ENCODE assay signal across 20 cellular contexts in the genomic region with DNA sequence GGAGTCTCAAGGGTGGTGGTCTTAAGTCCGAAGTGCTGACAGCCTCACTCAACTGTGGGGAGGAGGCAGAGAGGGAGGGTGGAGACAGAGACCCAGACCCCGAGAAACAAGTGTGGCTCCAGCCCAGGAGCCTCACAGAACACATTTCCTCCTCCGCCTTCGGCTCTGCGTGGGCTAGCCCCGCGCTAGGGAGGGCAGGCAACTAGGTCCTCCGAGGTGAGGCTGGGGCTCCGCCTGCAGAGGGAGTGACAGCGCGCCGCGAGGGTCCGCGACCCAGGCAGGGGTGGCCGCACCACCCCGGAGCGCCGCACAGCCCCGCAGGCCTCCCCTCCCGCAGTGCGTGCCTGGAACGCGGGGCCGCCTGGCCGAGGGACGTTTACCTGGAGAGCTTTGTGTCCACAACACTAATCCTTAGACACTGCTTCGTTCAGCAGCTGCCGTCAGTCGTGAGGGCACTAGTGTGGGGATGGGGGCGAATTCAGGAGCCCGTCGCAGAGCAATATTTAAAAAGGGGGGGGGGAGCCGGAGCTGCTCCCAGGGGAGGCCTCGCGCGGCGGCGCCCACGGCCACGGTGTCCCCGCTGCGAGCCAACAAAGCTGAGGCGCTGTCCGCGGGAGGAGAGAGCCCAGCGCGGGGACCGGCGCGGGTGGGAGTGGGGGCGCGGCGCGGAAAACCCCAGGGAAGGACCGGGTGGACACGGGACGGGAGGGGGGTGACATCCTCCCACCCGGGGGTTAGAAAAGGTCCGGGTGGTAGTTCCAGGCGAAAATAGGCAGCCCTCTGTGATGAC. TPM values are rescaled to one million over a fixed set of nuclear protein-coding genes. Genes with fewer than 3 reads are reported as not detected.
A peak's percentile ranks its signal among the peaks of the same experiment; 100 is the strongest.
DNase-seq lines count a peak whose midpoint lies in the region; ATAC-seq, FAIRE-seq and TF ChIP-seq lines count a peak whose summit lies in the region.
"Had no signal": no experiment of that assay in that cellular context is flagged by ENCODE, and none has a peak within 500 bp of the region (broad histone marks: within the 10 kb centered on the region; RNA-seq: fewer than 3 reads in every experiment).

No MANE protein-coding gene starts in this region.

- H3K27ac ChIP-seq in HUES48 (ENCODE audit: low read depth, low read length) (no peak overlapping the region), H1 (ENCODE audit: low read depth, low read length) (no peak overlapping the region), neuronal stem cell (replicated peaks; ENCODE audit: low read length) (no peak overlapping the region)
- H3K27ac ChIP-seq: foreskin keratinocyte had no signal

- H3K9me3 ChIP-seq in HUES48 (ENCODE audit: control insufficient read depth, insufficient read depth, low read length) (no peaks in the 10 kb centered on the region), H1 (ENCODE audit: insufficient read depth in 2 of 2, low read depth in 1 of 2, low read length in 1 of 2) (no peaks in the 10 kb centered on the region; a peak in 1 of 4 replicates), neuronal stem cell (replicated peaks in 1 of 2; ENCODE audit: control insufficient read depth in 2 of 2, insufficient read depth in 1 of 2, low read depth in 1 of 2, low read length in 2 of 2) (peaks cover 0 to 8% of the 10 kb centered on the region in 2 donors)

- H3K4me3 ChIP-seq in HUES48 (ENCODE audit: low read depth, low read length) (peak overlapping the region; percentile 33; the same call in 1 of the 2 replicates), H1 (ENCODE audit: extremely low read depth in 1 of 4, insufficient read depth in 2 of 4, low read depth in 3 of 4, low read length in 4 of 4) (peak overlapping the region in 1 of 4 experiments; percentile 55; a peak in 3 of 8 replicates), neuronal stem cell (ENCODE audit: low read length in 2 of 2) (peak overlapping the region in 1 of 2 donors; percentile 41)

- H4K8ac ChIP-seq in H1 (ENCODE audit: extremely low read depth, insufficient read depth, low read length), result peak overlapping the region; percentile 12
- no peak overlapping the region for H4K8ac ChIP-seq in neuronal stem cell (ENCODE audit: low read depth, low read length)

- peaks cover 23% of the 10 kb centered on the region for H3K4me1 ChIP-seq in HUES48 (ENCODE audit: control insufficient read depth, insufficient read depth, low read length)
- H3K4me1 ChIP-seq in H1 (replicated peaks in 1 of 4; ENCODE audit: control insufficient read depth in 3 of 4, insufficient read depth in 4 of 4, low read length in 3 of 4), result peaks cover 3 to 30% (median 20%) of the 10 kb centered on the region in 4 experiments
- peaks cover 19 to 26% of the 10 kb centered on the region in 2 donors for H3K4me1 ChIP-seq in neuronal stem cell (ENCODE audit: control insufficient read depth in 2 of 2, insufficient read depth in 1 of 2, low read depth in 1 of 2, low read length in 2 of 2)
- H3K4me1 ChIP-seq: foreskin keratinocyte had no signal

- 0% methylated on average over 15 of the region's 61 CpGs; no CpG with 5 or more reads in 1 of the 2 experiments for WGBS in H1 (ENCODE audit: extremely low coverage in 1 of 2, insufficient coverage in 1 of 2, insufficient read length in 1 of 2, insufficient replicate concordance in 2 of 2, low coverage in 1 of 2, low lambda C conversion rate in 2 of 2, missing lambda C conversion rate in 1 of 2), 2 experiments
- no CpG with 5 or more reads among the region's 61 CpGs for WGBS in neuronal stem cell (ENCODE audit: extremely low coverage in 2 of 2, insufficient read length in 2 of 2, insufficient replicate concordance in 1 of 2), 2 donors

- H3K27me3 ChIP-seq in HUES48 (ENCODE audit: control insufficient read depth, insufficient read depth, low read length), result peaks cover 100% of the 10 kb centered on the region
- peaks cover 84 to 100% (median 96%) of the 10 kb centered on the region in 4 experiments for H3K27me3 ChIP-seq in H1 (replicated peaks in 1 of 4; ENCODE audit: control insufficient read depth in 3 of 4, extremely low read depth in 1 of 4, insufficient read depth in 3 of 4, low read length in 3 of 4)
- H3K27me3 ChIP-seq in neuronal stem cell (ENCODE audit: control insufficient read depth in 3 of 3, insufficient read depth in 3 of 3, low read depth in 1 of 3, low read length in 3 of 3), result peaks cover 38 to 100% (median 85%) of the 10 kb centered on the region in 3 experiments

- H2BK5ac ChIP-seq in H1 (ENCODE audit: low read depth, low read length), result no peak overlapping the region; the same call in 1 of the 2 replicates
- H2BK5ac ChIP-seq in neuronal stem cell (ENCODE audit: low read length), result no peak overlapping the region

- no peaks in the 10 kb centered on the region for H3K4me1 Mint-ChIP-seq in activated CD4-positive, alpha-beta T cell treated with anti-CD3 and anti-CD28 coated beads, Interleukin-2, amount 10 ng/mL, durations not matched to agents 7 days and 5 days
- H3K4me1 Mint-ChIP-seq: activated naive CD8-positive, alpha-beta T cell treated with anti-CD3 and anti-CD28 coated beads for 36 hours had no signal

- H2BK12ac ChIP-seq in H1 (ENCODE audit: low read depth, low read length) (no peak overlapping the region; the same call in 1 of the 2 replicates), neuronal stem cell (ENCODE audit: low read length) (peak overlapping the region; percentile 47)

- H3K18ac ChIP-seq in H1 (ENCODE audit: extremely low read depth, low read length) (no peak overlapping the region; the same call in none of the 2 replicates), neuronal stem cell (ENCODE audit: low read length) (peak overlapping the region; percentile 95)

- TF ChIP-seq EP300 in H1 (IDR thresholded peaks at IDR 0.05; ENCODE audit: borderline replicate concordance in 1 of 2, low read depth in 2 of 2, low read length in 2 of 2), result no peak

- CTCF ChIA-PET in activated CD4-positive, alpha-beta T cell treated with anti-CD3 and anti-CD28 coated beads, Interleukin-2, amount 10 ng/mL, durations not matched to agents 7 days and 5 days (lab: Charles Lee), result interaction anchor here (1.2 kb wide), 1 partner anchor 14 kb away, joined by 4 read pairs; no protein-coding TSS in a partner anchor
- CTCF ChIA-PET in H1 (lab: Charles Lee; ENCODE audit: partially characterized antibody), result interaction anchor here (0.7 to 1.4 kb wide), 2 partner anchors 9 to 139 kb away, joined by 3 read pairs; no protein-coding TSS in a partner anchor

- H3K23ac ChIP-seq in H1 (ENCODE audit: insufficient read length) (no peak overlapping the region), neuronal stem cell (ENCODE audit: low read depth, low read length, poor library complexity) (peak overlapping the region; percentile 63)

- no peaks in the 10 kb centered on the region for H3K79me1 ChIP-seq in H1 (ENCODE audit: low read depth, low read length)
- H3K79me1 ChIP-seq in neuronal stem cell (ENCODE audit: low read depth, low read length), result no peaks in the 10 kb centered on the region

- no peak for TF ChIP-seq CTCF in H1 (IDR thresholded peaks at IDR 0.05; ENCODE audit: control extremely low read depth in 1 of 3, insufficient read depth in 1 of 3, low read depth in 1 of 3, low read length in 3 of 3)

- H4K5ac ChIP-seq in H1 (ENCODE audit: insufficient read length, low read depth, low read length), result no peak overlapping the region

- H3K56ac ChIP-seq in H1 (replicated peaks; ENCODE audit: insufficient read length, low read depth, low read length), result no peak overlapping the region

- no peak for DNase-seq in activated CD4-positive, alpha-beta T cell treated with anti-CD3 and anti-CD28 coated beads, Interleukin-2, amount 10 ng/mL, durations not matched to agents 7 days and 5 days
- no peak for DNase-seq in activated CD4-positive, alpha-beta T cell treated with anti-CD3 and anti-CD28 coated beads for 48 hours
- DNase-seq in H1 (ENCODE audit: low read depth in 1 of 2, low spot score in 2 of 2) (no peak), neuronal stem cell (ENCODE audit: low spot score) (no peak), NCI-H128 (lab: John Stamatoyannopoulos, UW; ENCODE audit: unreplicated experiment) (no peak), SIG-M5 (lab: John Stamatoyannopoulos, UW) (no peak)
- DNase-seq: activated naive CD8-positive, alpha-beta T cell treated with anti-CD3 and anti-CD28 coated beads for 36 hours; foreskin keratinocyte; GDM1; naive thymus-derived CD8-positive, alpha-beta T cell; stimulated activated CD4-positive, alpha-beta T cell treated with anti-CD3 and anti-CD28 coated beads, Interleukin-1b, Interleukin-23, amount 100 ng/mL, for 48 hours had no signal

- no peak overlapping the region; the same call in 1 of the 2 replicates for H2BK20ac ChIP-seq in H1 (ENCODE audit: low read length)

- H3K14ac ChIP-seq in H1 (ENCODE audit: insufficient read length) (no peak overlapping the region), neuronal stem cell (ENCODE audit: low read length) (peak overlapping the region; percentile 9)

- no peaks in the 10 kb centered on the region for H3K79me2 ChIP-seq in H1 (ENCODE audit: control insufficient read depth in 1 of 2, insufficient read depth in 2 of 2, low read length in 2 of 2)

- peaks cover 13 to 20% of the 10 kb centered on the region in 2 experiments for H4K20me1 ChIP-seq in H1 (replicated peaks in 1 of 2; ENCODE audit: control insufficient read depth in 1 of 2, insufficient read depth in 2 of 2, low read length in 2 of 2)

- H4K91ac ChIP-seq in H1 (replicated peaks; ENCODE audit: insufficient read length, low read length) (no peak overlapping the region), neuronal stem cell (ENCODE audit: low read depth, low read length, poor library complexity) (no peak overlapping the region)

- no peak for ATAC-seq in HG02588 (IDR thresholded peaks at IDR 0.05; ENCODE audit: unreplicated experiment)
- ATAC-seq: foreskin keratinocyte; naive thymus-derived CD8-positive, alpha-beta T cell had no signal

- POLR2A ChIA-PET in activated CD4-positive, alpha-beta T cell treated with anti-CD3 and anti-CD28 coated beads, Interleukin-2, amount 10 ng/mL, durations not matched to agents 7 days and 5 days (lab: Charles Lee), result no interaction called here
- POLR2A ChIA-PET in H1 (lab: Charles Lee; ENCODE audit: partially characterized antibody), result interaction anchor here (0.6 to 5.1 kb wide), 3 partner anchors 15 to 49 kb away, joined by 4 to 25 read pairs (median 4); no protein-coding TSS in a partner anchor

- peak overlapping the region; percentile 54 for H3K27ac Mint-ChIP-seq in activated CD4-positive, alpha-beta T cell treated with anti-CD3 and anti-CD28 coated beads, Interleukin-2, amount 10 ng/mL, durations not matched to agents 7 days and 5 days
- H3K27ac Mint-ChIP-seq: activated naive CD8-positive, alpha-beta T cell treated with anti-CD3 and anti-CD28 coated beads for 36 hours had no signal

- H2BK120ac ChIP-seq in H1 (replicated peaks; ENCODE audit: low read depth, low read length) (no peak overlapping the region), neuronal stem cell (ENCODE audit: low read depth, low read length) (no peak overlapping the region)

- H2BK15ac ChIP-seq in H1 (ENCODE audit: low read length), result no peak overlapping the region
- peak overlapping the region; percentile 57 for H2BK15ac ChIP-seq in neuronal stem cell (ENCODE audit: low read length)

- no peak overlapping the region for H3K9ac ChIP-seq in HUES48 (ENCODE audit: low read depth, low read length)
- no peak overlapping the region for H3K9ac ChIP-seq in H1 (replicated peaks in 1 of 4; ENCODE audit: extremely low read depth in 1 of 4, low read depth in 3 of 4, low read length in 3 of 4)
- H3K9ac ChIP-seq in neuronal stem cell (ENCODE audit: low read depth, low read length, poor library complexity), result peak overlapping the region; percentile 67

- H2AK5ac ChIP-seq in H1 (ENCODE audit: low read depth, low read length) (no peak overlapping the region; the same call in 1 of the 2 replicates), neuronal stem cell (ENCODE audit: low read depth, low read length) (peak overlapping the region; percentile 89)

- H3K4me2 ChIP-seq in H1 (ENCODE audit: insufficient read depth in 1 of 2, low read depth in 2 of 2, low read length in 2 of 2) (peak overlapping the region; percentile 68 to 69), neuronal stem cell (ENCODE audit: insufficient read depth, low read length, poor library complexity, severe bottlenecking) (peak overlapping the region; percentile 72)

- no peak for TF ChIP-seq POLR2A in H1 (IDR thresholded peaks at IDR 0.05; ENCODE audit: control extremely low read depth in 1 of 2, low read depth in 2 of 2, low read length in 2 of 2)

- H2AFZ ChIP-seq in H1 (ENCODE audit: low read length) (no peak overlapping the region), neuronal stem cell (ENCODE audit: low read length) (peak overlapping the region; percentile 83)

- peaks cover 71% of the 10 kb centered on the region for H3K27me3 Mint-ChIP-seq in activated CD4-positive, alpha-beta T cell treated with anti-CD3 and anti-CD28 coated beads, Interleukin-2, amount 10 ng/mL, durations not matched to agents 7 days and 5 days

- TF ChIP-seq RAD21 in H1 (IDR thresholded peaks at IDR 0.05 in 1 of 2, conservative IDR thresholded peaks at IDR 0.05 in 1 of 2; ENCODE audit: low read depth in 2 of 2, low read length in 2 of 2), result no peak

- H3K4me3 Mint-ChIP-seq in activated CD4-positive, alpha-beta T cell treated with anti-CD3 and anti-CD28 coated beads, Interleukin-2, amount 10 ng/mL, durations not matched to agents 7 days and 5 days, result no peak overlapping the region
- H3K4me3 Mint-ChIP-seq: activated naive CD8-positive, alpha-beta T cell treated with anti-CD3 and anti-CD28 coated beads for 36 hours had no signal

- no peaks in the 10 kb centered on the region for H3K36me3 ChIP-seq in HUES48 (ENCODE audit: control insufficient read depth, insufficient read depth, low read length)
- H3K36me3 ChIP-seq in H1 (ENCODE audit: control insufficient read depth in 2 of 4, insufficient read depth in 4 of 4, low read length in 3 of 4), result peaks cover 0 to 6% (median 0%) of the 10 kb centered on the region in 4 experiments; a peak in 1 of 8 replicates
- H3K36me3 ChIP-seq in neuronal stem cell (replicated peaks in 1 of 2; ENCODE audit: control insufficient read depth in 2 of 2, insufficient read depth in 2 of 2, low read length in 2 of 2), result no peaks in the 10 kb centered on the region

- H3K36me3 Mint-ChIP-seq in activated CD4-positive, alpha-beta T cell treated with anti-CD3 and anti-CD28 coated beads, Interleukin-2, amount 10 ng/mL, durations not matched to agents 7 days and 5 days (ENCODE audit: low read depth), result no peaks in the 10 kb centered on the region
- H3K36me3 Mint-ChIP-seq: activated naive CD8-positive, alpha-beta T cell treated with anti-CD3 and anti-CD28 coated beads for 36 hours; IgD-negative memory B cell had no signal

- H3K4ac ChIP-seq in H1 (replicated peaks; ENCODE audit: insufficient read length, low read depth, low read length) (no peak overlapping the region), neuronal stem cell (ENCODE audit: low read length) (no peak overlapping the region)

- FAIRE-seq in H1 (lab: Jason Lieb, UNC), result no peak
- FAIRE-seq: bronchial epithelial cell, GM12892 had no signal

- H3K23me2 ChIP-seq in H1 (ENCODE audit: low read depth, low read length), result peaks cover 5% of the 10 kb centered on the region; the same call in 1 of the 2 replicates

- H3K9me3 Mint-ChIP-seq in activated CD4-positive, alpha-beta T cell treated with anti-CD3 and anti-CD28 coated beads, Interleukin-2, amount 10 ng/mL, durations not matched to agents 7 days and 5 days, result no peaks in the 10 kb centered on the region

RNA-seq across cellular contexts. Expression of a gene that starts 11.3 kb away (rescaled TPM):
- total RNA-seq in activated CD4-positive, alpha-beta T cell treated with anti-CD3 and anti-CD28 coated beads, Interleukin-2, amount 10 ng/mL, durations not matched to agents 7 days and 5 days, result not detected
- 0.09 and 0.11 TPM in 2 replicates for total RNA-seq in H1 (2021; fragmentation: NEBNext Ultra II Directional; extraction: Animal tissue kit (Norgen Biotek cat#: 25700))
- polyA plus RNA-seq in H1 (2011; rRNA removed), result 0.03 and 0.05 TPM in 2 replicates
- polyA plus RNA-seq in H1 (2011; cell fraction: cytosol; rRNA removed), result 0.04 TPM
- polyA plus RNA-seq in H1 (2011; cell fraction: nucleus; rRNA removed), result 0.11 TPM
- 0.09 to 0.11 TPM (median 0.09 TPM) in 3 of 4 replicates, not detected in the other for polyA plus RNA-seq in H1 (2012, experiment 1 of 2)
- polyA plus RNA-seq in H1 (2012, experiment 2 of 2), result 0.20 TPM
- 0.08 TPM for polyA plus RNA-seq in H1 (2013, experiment 1 of 2)
- polyA plus RNA-seq in H1 (2013, experiment 2 of 2), result 0.06 TPM
- polyA minus RNA-seq in H1 (2011; rRNA and poly(A)+ RNA removed), result 0.07 TPM in 1 of 2 replicates, not detected in the other
- not detected for polyA minus RNA-seq in H1 (2011; cell fraction: cytosol; rRNA and poly(A)+ RNA removed)
- polyA minus RNA-seq in H1 (2011; cell fraction: nucleus; rRNA and poly(A)+ RNA removed), result 0.20 TPM
- polyA plus RNA-seq in neuronal stem cell (2013, experiment 1 of 2), result 12.8 TPM
- polyA plus RNA-seq in neuronal stem cell (2013, experiment 2 of 2), result 14.4 TPM
- total RNA-seq: activated naive CD8-positive, alpha-beta T cell treated with anti-CD3 and anti-CD28 coated beads for 36 hours; bronchial epithelial cell; foreskin keratinocyte; lung microvascular endothelial cell; naive thymus-derived CD8-positive, alpha-beta T cell; NCI-H460; OCI-LY7; SK-MEL-5 had no signal
- polyA plus RNA-seq: foreskin keratinocyte; IgD-negative memory B cell; naive thymus-derived CD8-positive, alpha-beta T cell had no signal
